ENCODE assay signal across 11 cellular contexts in genomic region chr10:112959207-112959838, GRCh38. TPM values are rescaled to one million over a fixed set of nuclear protein-coding genes. Genes with fewer than 3 reads are reported as not detected.
DNase-seq lines count a peak whose midpoint lies in the region; ATAC-seq and TF ChIP-seq lines count a peak whose summit lies in the region.
"Had no signal": no experiment of that assay in that cellular context is flagged by ENCODE, and none has a peak within 500 bp of the region (broad histone marks: within the 10 kb centered on the region; RNA-seq: fewer than 3 reads in every experiment).

No MANE protein-coding gene starts in this region.

- H3K4ac ChIP-seq in IMR-90 (ENCODE audit: low read depth, low read length): peak overlapping the region; percentile 64; the same call in 1 of the 2 replicates

- no peaks in the 10 kb centered on the region for H3K9me3 ChIP-seq in IMR-90 (ENCODE audit: control insufficient read depth, insufficient read depth, low read length)
- H3K9me3 ChIP-seq: tibial artery had no signal

- intact Hi-C loops in IMR-90 (cut with micrococcal nuclease): loop anchor here (10.0 kb wide), 1 partner anchor 345 kb away; no protein-coding TSS in a partner anchor

- peaks cover 15% of the 10 kb centered on the region for H3K9me1 ChIP-seq in IMR-90 (ENCODE audit: insufficient read depth, low read length)

- no peaks in the 10 kb centered on the region for H3K36me3 ChIP-seq in IMR-90 (ENCODE audit: control insufficient read depth, insufficient read depth, low read length)
- H3K36me3 ChIP-seq: tibial artery had no signal

- H4K8ac ChIP-seq in IMR-90 (ENCODE audit: low read depth in 2 of 2, low read length in 2 of 2): no peak overlapping the region; a peak in 2 of 4 replicates

- no peak overlapping the region for H2BK5ac ChIP-seq in IMR-90 (ENCODE audit: low read depth, low read length, poor library complexity, severe bottlenecking)

- no peak overlapping the region for H3K9ac ChIP-seq in IMR-90 (ENCODE audit: low read depth, low read length)

- in situ Hi-C loops in ACHN (cut with HindIII; ENCODE audit: low pct_ligation_motif_present, low pct_unique_long_range_greater_than_20kb, low sequenced_read_pairs) (no loop called here), IMR-90 (cut with MboI; ENCODE audit: low sequenced_read_pairs) (no loop called here), G401 (cut with HindIII; ENCODE audit: low sequenced_read_pairs) (no loop called here)

- no peak overlapping the region for H3K56ac ChIP-seq in IMR-90 (ENCODE audit: extremely low read depth, insufficient read depth, low read length)

- peak overlapping the region; percentile 22; the same call in 1 of the 2 replicates for H2BK20ac ChIP-seq in IMR-90 (ENCODE audit: low read depth, low read length)

- POLR2A ChIA-PET in IMR-90 (lab: Charles Lee; ENCODE audit: unreplicated experiment): no interaction called here

- H3K23ac ChIP-seq in IMR-90 (ENCODE audit: low read depth, low read length): peak overlapping the region; percentile 28; the same call in 1 of the 2 replicates

- peak overlapping the region; percentile 29 for H3K14ac ChIP-seq in IMR-90 (replicated peaks; ENCODE audit: low read depth, low read length)

- H3K79me1 ChIP-seq in IMR-90 (ENCODE audit: low read depth in 1 of 2, low read length in 2 of 2): peaks cover 29 to 54% of the 10 kb centered on the region in 2 experiments

- peak; percentile 54 for DNase-seq in ACHN
- peak; percentile 39 for DNase-seq in IMR-90
- DNase-seq in cardiac fibroblast (ENCODE audit: low read depth in 2 of 2): peak; percentile 43 to 69
- peak; percentile 52 for DNase-seq in left kidney (ENCODE audit: low read depth, low spot score)
- DNase-seq in G401 (ENCODE audit: low spot score): no peak
- DNase-seq in NCI-H2029 (lab: John Stamatoyannopoulos, UW): no peak
- DNase-seq: activated B cell treated with CpG ODN at 0.5 μM for 24 hours, tibial artery had no signal

- CTCF ChIA-PET in IMR-90 (lab: Yijun Ruan, JAX): interaction anchor here (0.6 to 0.7 kb wide), 2 partner anchors 15 to 429 kb away, joined by 6 to 7 read pairs; no protein-coding TSS in a partner anchor

- H2AK5ac ChIP-seq in IMR-90 (ENCODE audit: low read depth, low read length): no peak overlapping the region; the same call in 1 of the 2 replicates

- no peak overlapping the region for H3K4me3 ChIP-seq in IMR-90 (ENCODE audit: insufficient read depth, low read depth, low read length)
- H3K4me3 ChIP-seq in cardiac fibroblast (replicated peaks in 1 of 2; ENCODE audit: low read depth in 2 of 2, low read length in 2 of 2): no peak overlapping the region
- H3K4me3 ChIP-seq: coronary artery, tibial artery had no signal

- peaks cover 23% of the 10 kb centered on the region; the same call in 1 of the 2 replicates for H4K20me1 ChIP-seq in IMR-90 (ENCODE audit: insufficient read depth, low read length)

- H2AFZ ChIP-seq in IMR-90 (replicated peaks; ENCODE audit: low read length, poor library complexity): no peak overlapping the region

- H3K4me2 ChIP-seq in IMR-90 (ENCODE audit: low read depth, low read length): peak overlapping the region; percentile 59

- TF ChIP-seq POLR2A in IMR-90 (IDR thresholded peaks at IDR 0.05; ENCODE audit: low read depth, low read length): no peak

- ATAC-seq in IMR-90 (ENCODE audit: low read depth) (peak; percentile 3; the same call in 1 of the 2 replicates), HG02623 (IDR thresholded peaks at IDR 0.05; ENCODE audit: unreplicated experiment) (no peak), GM19397 (IDR thresholded peaks at IDR 0.05; ENCODE audit: unreplicated experiment) (no peak)

- TF ChIP-seq RAD21 in IMR-90 (IDR thresholded peaks at IDR 0.05; ENCODE audit: low read length): no peak

- peak overlapping the region; percentile 31; the same call in 1 of the 2 replicates for H4K91ac ChIP-seq in IMR-90 (ENCODE audit: insufficient read depth, low read depth, low read length)

- no peak overlapping the region for H2AK9ac ChIP-seq in IMR-90 (replicated peaks; ENCODE audit: low read depth, low read length, poor library complexity)

- 0 out of 3 replicates have a peak overlapping the region, but pooled peaks have one; percentile 13 for H2BK15ac ChIP-seq in IMR-90 (ENCODE audit: low read depth, low read length)

- H3K27ac ChIP-seq in IMR-90 (ENCODE audit: insufficient read depth, low read length): peak overlapping the region; percentile 21; the same call in 1 of the 2 replicates
- H3K27ac ChIP-seq: coronary artery, tibial artery had no signal

- H3K4me1 ChIP-seq in IMR-90 (ENCODE audit: control insufficient read depth, insufficient read depth, low read length): peaks cover 29% of the 10 kb centered on the region

- no peak overlapping the region for H4K5ac ChIP-seq in IMR-90 (ENCODE audit: low read depth, low read length)

- no TSS peak for BruUV-seq in IMR-90 (replicated peaks; lab: Mats Ljungman, UMichigan)

- H3K27me3 ChIP-seq in IMR-90 (ENCODE audit: control insufficient read depth, insufficient read depth, low read length): no peaks in the 10 kb centered on the region
- H3K27me3 ChIP-seq: tibial artery had no signal

- peak overlapping the region; percentile 9; the same call in 1 of the 2 replicates for H3K18ac ChIP-seq in IMR-90 (ENCODE audit: low read depth, low read length)

- dilution Hi-C loops in IMR-90 (cut with HindIII; ENCODE audit: low sequenced_read_pairs, unreplicated experiment): no loop called here

- TF ChIP-seq CTCF in IMR-90 (conservative IDR thresholded peaks at IDR 0.05; ENCODE audit: low read depth, low read length): no peak
- TF ChIP-seq CTCF in cardiac fibroblast (IDR thresholded peaks at IDR 0.05; ENCODE audit: low read depth, low read length): no peak

- peak overlapping the region; percentile 52 for H2BK120ac ChIP-seq in IMR-90 (ENCODE audit: low read depth, low read length)

- 0% methylated on average over 2 of the region's 6 CpGs; no CpG with 5 or more reads in 1 of the 2 experiments for WGBS in IMR-90 (ENCODE audit: extremely low coverage in 2 of 2, insufficient read length in 1 of 2), 2 experiments

TF ChIP-seq in IMR-90, 13 proteins besides CTCF, POLR2A, EP300 and RAD21:
- TF ChIP-seq MAFK (IDR thresholded peaks at IDR 0.05; ENCODE audit: low read depth, low read length): no peak
- TF ChIP-seq CHD1 (IDR thresholded peaks at IDR 0.05; ENCODE audit: low read depth, low read length): no peak
- TF ChIP-seq MAZ (IDR thresholded peaks at IDR 0.05; ENCODE audit: borderline replicate concordance, low read depth, low read length): no peak
- TF ChIP-seq FOS (IDR thresholded peaks at IDR 0.05; ENCODE audit: low read depth, low read length): no peak
- no peak for TF ChIP-seq USF2 (IDR thresholded peaks at IDR 0.05; ENCODE audit: low read depth, low read length)
- TF ChIP-seq ELK1 (IDR thresholded peaks at IDR 0.05; ENCODE audit: borderline replicate concordance, low read depth, low read length): no peak
- no peak for TF ChIP-seq MXI1 (IDR thresholded peaks at IDR 0.05; ENCODE audit: borderline replicate concordance, low read depth, low read length)
- TF ChIP-seq RFX5 (IDR thresholded peaks at IDR 0.05; ENCODE audit: low read depth, low read length): no peak
- TF ChIP-seq BHLHE40 (IDR thresholded peaks at IDR 0.05; ENCODE audit: low read depth, low read length): no peak
- no peak for TF ChIP-seq CEBPB (IDR thresholded peaks at IDR 0.05; ENCODE audit: low read depth, low read length)
- TF ChIP-seq RCOR1 (IDR thresholded peaks at IDR 0.05; ENCODE audit: insufficient replicate concordance, low read length): no peak
- TF ChIP-seq SMC3 (IDR thresholded peaks at IDR 0.05; ENCODE audit: low read depth, low read length): no peak
- no peak for TF ChIP-seq NFE2L2 (IDR thresholded peaks at IDR 0.05; ENCODE audit: low read depth, low read length)

RNA-seq across cellular contexts. Expression of gene TCF7L2, which starts 9.3 kb away (rescaled TPM):
- total RNA-seq in IMR-90 (2012; rRNA removed): 1.3 and 1.7 TPM in 2 replicates
- 12.2 and 16.6 TPM in 2 replicates for polyA plus RNA-seq in IMR-90 (2012; rRNA removed)
- 9.2 and 13.9 TPM in 2 replicates for polyA plus RNA-seq in IMR-90 (2012; cell fraction: cytosol; rRNA removed)
- polyA plus RNA-seq in IMR-90 (2012; cell fraction: nucleus; rRNA removed; ENCODE audit: low replicate concordance): 39.1 and 40.0 TPM in 2 replicates
- 0.06 and 0.88 TPM in 2 replicates for total RNA-seq in G401 (2014; rRNA removed; shearing (Covaris generic))

Comparison
In these comparisons a context has a peak if more than half of its experiments do, and no peak if none do; other contexts are left out.
1. DNase-seq: peak in ACHN (single experiment), IMR-90 (single experiment), cardiac fibroblast (2 of 2) and left kidney (single experiment); none in G401 (single experiment) and NCI-H2029 (single experiment).